22 cellular contexts compared by ENCODE assay signal in genomic region chr11:134397304-134398078, GRCh38. TPM values are rescaled to one million over a fixed set of nuclear protein-coding genes. Genes with fewer than 3 reads are reported as not detected.
"Had no signal": no experiment of that assay in that cellular context is flagged by ENCODE, and none has a peak within 500 bp of the region (broad histone marks: within the 10 kb centered on the region; RNA-seq: fewer than 3 reads in every experiment).

No MANE protein-coding gene starts in this region.

- H3K27ac ChIP-seq: foreskin keratinocyte, left ventricle myocardium inferior had no signal

- H3K27me3 ChIP-seq: foreskin keratinocyte, tibial nerve had no signal

- H3K27ac Mint-ChIP-seq: activated CD4-positive, alpha-beta T cell treated with anti-CD3 and anti-CD28 coated beads, Interleukin-2, amount 10 ng/mL, durations not matched to agents 24 days and 14 days; activated CD8-positive, alpha-beta memory T cell treated with anti-CD3 and anti-CD28 coated beads, Interleukin-2, amount 10 ng/mL, durations not matched to agents 7 days and 5 days; activated CD8-positive, alpha-beta T cell treated with anti-CD3 and anti-CD28 coated beads for 36 hours; activated naive CD8-positive, alpha-beta T cell treated with anti-CD3 and anti-CD28 coated beads for 36 hours; activated T-helper 1 cell treated with anti-CD3 and anti-CD28 coated beads, Interleukin-12 subunit alpha, Interleukin-12 subunit beta, Interleukin-2, Interleukin-4 antibody, amounts not matched to agents 30 ng/mL and 10 ng/mL and 1 ng/mL, durations not matched to agents 14 hours and 24 hours and 36 hours; naive thymus-derived CD4-positive, alpha-beta T cell; T-helper 17 cell had no signal

- H3K4me1 Mint-ChIP-seq: activated CD4-positive, alpha-beta T cell treated with anti-CD3 and anti-CD28 coated beads, Interleukin-2, amount 10 ng/mL, durations not matched to agents 24 days and 14 days; activated CD8-positive, alpha-beta memory T cell treated with anti-CD3 and anti-CD28 coated beads, Interleukin-2, amount 10 ng/mL, durations not matched to agents 7 days and 5 days; activated naive CD8-positive, alpha-beta T cell treated with anti-CD3 and anti-CD28 coated beads for 36 hours; T-helper 17 cell had no signal

- H3K9me3 ChIP-seq: tibial nerve had no signal

- H3K36me3 Mint-ChIP-seq: activated CD8-positive, alpha-beta memory T cell treated with anti-CD3 and anti-CD28 coated beads, Interleukin-2, amount 10 ng/mL, durations not matched to agents 7 days and 5 days; activated naive CD8-positive, alpha-beta T cell treated with anti-CD3 and anti-CD28 coated beads for 36 hours; naive thymus-derived CD4-positive, alpha-beta T cell had no signal

- H3K4me1 ChIP-seq: foreskin keratinocyte, left ventricle myocardium inferior had no signal

- H3K4me2 ChIP-seq: smooth muscle cell had no signal

- DNase-seq: activated CD4-positive, alpha-beta T cell treated with anti-CD3 and anti-CD28 coated beads, Interleukin-2, amount 10 ng/mL, durations not matched to agents 24 days and 14 days; activated CD8-positive, alpha-beta memory T cell treated with anti-CD3 and anti-CD28 coated beads, Interleukin-2, amount 10 ng/mL, durations not matched to agents 7 days and 5 days; activated CD8-positive, alpha-beta T cell treated with anti-CD3 and anti-CD28 coated beads for 36 hours; activated gamma-delta T cell; activated naive CD8-positive, alpha-beta T cell treated with anti-CD3 and anti-CD28 coated beads for 36 hours; activated T-cell treated with anti-CD3 and anti-CD28 coated beads for 4 hours; amniotic stem cell; dermis blood vessel endothelial cell; effector memory CD4-positive, alpha-beta T cell; foreskin keratinocyte; left ventricle myocardium inferior; naive thymus-derived CD4-positive, alpha-beta T cell; stimulated activated CD4-positive, alpha-beta T cell treated with anti-CD3 and anti-CD28 coated beads, Interleukin-15, amount 100 ng/mL, for 24 hours; stimulated activated CD8-positive, alpha-beta memory T cell treated with anti-CD3 and anti-CD28 coated beads, Interleukin-4, amount 100 ng/mL, for 48 hours; stimulated activated naive CD4-positive, alpha-beta T cell; SW 1271; T-helper 17 cell had no signal

- H3K4me3 ChIP-seq: left ventricle myocardium inferior, smooth muscle cell, tibial nerve had no signal

- H3K9me3 Mint-ChIP-seq: activated CD4-positive, alpha-beta T cell treated with anti-CD3 and anti-CD28 coated beads, Interleukin-2, amount 10 ng/mL, durations not matched to agents 24 days and 14 days; activated CD8-positive, alpha-beta T cell treated with anti-CD3 and anti-CD28 coated beads for 36 hours; activated naive CD8-positive, alpha-beta T cell treated with anti-CD3 and anti-CD28 coated beads for 36 hours; activated T-helper 1 cell treated with anti-CD3 and anti-CD28 coated beads, Interleukin-12 subunit alpha, Interleukin-12 subunit beta, Interleukin-2, Interleukin-4 antibody, amounts not matched to agents 30 ng/mL and 10 ng/mL and 1 ng/mL, durations not matched to agents 14 hours and 24 hours and 36 hours; naive thymus-derived CD4-positive, alpha-beta T cell; neural crest cell had no signal

- H3K36me3 ChIP-seq: left ventricle myocardium inferior, tibial nerve had no signal

- ATAC-seq: activated CD4-positive, CD25-positive, alpha-beta regulatory T cell treated with anti-CD3 and anti-CD28 coated beads, Interleukin-2, amount 50 U/mL, for 24 hours; activated CD8-positive, alpha-beta memory T cell treated with anti-CD3 and anti-CD28 coated beads, Interleukin-2, amount 10 ng/mL, durations not matched to agents 7 days and 5 days; activated CD8-positive, alpha-beta T cell treated with anti-CD3 and anti-CD28 coated beads for 36 hours; foreskin keratinocyte; naive thymus-derived CD4-positive, alpha-beta T cell; T-helper 17 cell had no signal

- H3K4me3 Mint-ChIP-seq: activated CD4-positive, alpha-beta T cell treated with anti-CD3 and anti-CD28 coated beads, Interleukin-2, amount 10 ng/mL, durations not matched to agents 24 days and 14 days; activated CD8-positive, alpha-beta memory T cell treated with anti-CD3 and anti-CD28 coated beads, Interleukin-2, amount 10 ng/mL, durations not matched to agents 7 days and 5 days; activated CD8-positive, alpha-beta T cell treated with anti-CD3 and anti-CD28 coated beads for 36 hours; activated naive CD8-positive, alpha-beta T cell treated with anti-CD3 and anti-CD28 coated beads for 36 hours; activated T-helper 1 cell treated with anti-CD3 and anti-CD28 coated beads, Interleukin-12 subunit alpha, Interleukin-12 subunit beta, Interleukin-2, Interleukin-4 antibody, amounts not matched to agents 30 ng/mL and 10 ng/mL and 1 ng/mL, durations not matched to agents 14 hours and 24 hours and 36 hours; naive thymus-derived CD4-positive, alpha-beta T cell; neural crest cell; T-helper 17 cell had no signal

RNA-seq across cellular contexts. Expression of gene B3GAT1, which starts 14.6 kb away (rescaled TPM):
- polyA plus RNA-seq: naive thymus-derived CD4-positive, alpha-beta T cell; smooth muscle cell had no signal
